Comparison of ENCODE assay signal across 8 cellular contexts in genomic region chr15:25693321-25694237, GRCh38.
DNase-seq lines count a peak whose midpoint lies in the region; ATAC-seq and TF ChIP-seq lines count a peak whose summit lies in the region.

No MANE protein-coding gene starts in this region.

- POLR2A ChIA-PET in Caco-2 (lab: Charles Lee): no interaction called here

- CTCF ChIA-PET in Caco-2 (lab: Charles Lee): interaction anchor here (1.3 to 1.4 kb wide), 2 partner anchors 16 to 185 kb away, joined by 4 to 6 read pairs; no protein-coding TSS in a partner anchor
- CTCF ChIA-PET in activated naive CD4-positive, alpha-beta T cell treated with anti-CD3 and anti-CD28 coated beads, Interleukin-2, amount 10 ng/mL, durations not matched to agents 7 days and 5 days (lab: Charles Lee): interaction anchor here (1.2 to 1.5 kb wide), 2 partner anchors 16 to 240 kb away, joined by 3 to 4 read pairs; no protein-coding TSS in a partner anchor

- H3K27ac Mint-ChIP-seq in Caco-2 (ENCODE audit: unreplicated experiment) (no peak overlapping the region), immature natural killer cell (peak overlapping the region in 2 of 6 donors; percentile 6 to 36)
- H3K27ac Mint-ChIP-seq in activated naive CD4-positive, alpha-beta T cell treated with anti-CD3 and anti-CD28 coated beads, Interleukin-2, amount 10 ng/mL, durations not matched to agents 7 days and 5 days: no peak overlapping the region
- H3K27ac Mint-ChIP-seq in stimulated activated effector memory CD8-positive, alpha-beta T cell treated with anti-CD3 and anti-CD28 coated beads, Interleukin-12 subunit alpha, Interleukin-12 subunit beta, amount 100 ng/mL, for 72 hours: no peak overlapping the region
- H3K27ac Mint-ChIP-seq in T-helper 2 cell treated with Interferon-gamma antibody and Interleukin-4, amounts not matched to agents 5 μg/mL and 100 μg/mL, for 36 hours: no peak overlapping the region

- ATAC-seq in stimulated activated effector memory CD8-positive, alpha-beta T cell treated with anti-CD3 and anti-CD28 coated beads, Interleukin-12 subunit alpha, Interleukin-12 subunit beta, amount 100 ng/mL, for 72 hours: peak; percentile 45
- ATAC-seq in esophagus mucosa: no peak

- intact Hi-C loops in Caco-2 (cut with micrococcal nuclease; ENCODE audit: unreplicated experiment): loop anchor here (5.0 kb wide), 3 partner anchors 51 to 239 kb away; no protein-coding TSS in a partner anchor

- H3K36me3 Mint-ChIP-seq in Caco-2 (ENCODE audit: insufficient read depth, unreplicated experiment): peaks cover 6% of the 10 kb centered on the region
- H3K36me3 Mint-ChIP-seq in activated naive CD4-positive, alpha-beta T cell treated with anti-CD3 and anti-CD28 coated beads, Interleukin-2, amount 10 ng/mL, durations not matched to agents 7 days and 5 days: peaks cover 33% of the 10 kb centered on the region
- peaks cover 8 to 61% (median 33%) of the 10 kb centered on the region in 3 donors for H3K36me3 Mint-ChIP-seq in immature natural killer cell
- H3K36me3 Mint-ChIP-seq in stimulated activated effector memory CD8-positive, alpha-beta T cell treated with anti-CD3 and anti-CD28 coated beads, Interleukin-12 subunit alpha, Interleukin-12 subunit beta, amount 100 ng/mL, for 72 hours: peaks cover 34% of the 10 kb centered on the region
- peaks cover 49% of the 10 kb centered on the region for H3K36me3 Mint-ChIP-seq in T-helper 2 cell treated with Interferon-gamma antibody and Interleukin-4, amounts not matched to agents 5 μg/mL and 100 μg/mL, for 36 hours (ENCODE audit: low read depth)

- H3K9me3 Mint-ChIP-seq in Caco-2 (ENCODE audit: unreplicated experiment) (no peaks in the 10 kb centered on the region), immature natural killer cell (no peaks in the 10 kb centered on the region)
- no peaks in the 10 kb centered on the region for H3K9me3 Mint-ChIP-seq in activated naive CD4-positive, alpha-beta T cell treated with anti-CD3 and anti-CD28 coated beads, Interleukin-2, amount 10 ng/mL, durations not matched to agents 7 days and 5 days
- no peaks in the 10 kb centered on the region for H3K9me3 Mint-ChIP-seq in stimulated activated effector memory CD8-positive, alpha-beta T cell treated with anti-CD3 and anti-CD28 coated beads, Interleukin-12 subunit alpha, Interleukin-12 subunit beta, amount 100 ng/mL, for 72 hours
- no peaks in the 10 kb centered on the region for H3K9me3 Mint-ChIP-seq in T-helper 2 cell treated with Interferon-gamma antibody and Interleukin-4, amounts not matched to agents 5 μg/mL and 100 μg/mL, for 36 hours

- H3K36me3 ChIP-seq in Caco-2 (ENCODE audit: control insufficient read depth, insufficient read depth, low read length) (no peaks in the 10 kb centered on the region), MG63 (no peaks in the 10 kb centered on the region)

- H3K9me3 ChIP-seq in Caco-2: no peaks in the 10 kb centered on the region
- no peaks in the 10 kb centered on the region for H3K9me3 ChIP-seq in MG63

- H3K4me1 Mint-ChIP-seq in Caco-2 (ENCODE audit: low read depth, unreplicated experiment) (peaks cover 6% of the 10 kb centered on the region), immature natural killer cell (no peaks in the 10 kb centered on the region)
- H3K4me1 Mint-ChIP-seq in activated naive CD4-positive, alpha-beta T cell treated with anti-CD3 and anti-CD28 coated beads, Interleukin-2, amount 10 ng/mL, durations not matched to agents 7 days and 5 days: no peaks in the 10 kb centered on the region
- no peaks in the 10 kb centered on the region for H3K4me1 Mint-ChIP-seq in stimulated activated effector memory CD8-positive, alpha-beta T cell treated with anti-CD3 and anti-CD28 coated beads, Interleukin-12 subunit alpha, Interleukin-12 subunit beta, amount 100 ng/mL, for 72 hours
- H3K4me1 Mint-ChIP-seq in T-helper 2 cell treated with Interferon-gamma antibody and Interleukin-4, amounts not matched to agents 5 μg/mL and 100 μg/mL, for 36 hours (ENCODE audit: low read depth): no peaks in the 10 kb centered on the region

- H3K4me3 Mint-ChIP-seq in Caco-2 (ENCODE audit: unreplicated experiment) (no peak overlapping the region), immature natural killer cell (no peak overlapping the region)
- no peak overlapping the region for H3K4me3 Mint-ChIP-seq in activated naive CD4-positive, alpha-beta T cell treated with anti-CD3 and anti-CD28 coated beads, Interleukin-2, amount 10 ng/mL, durations not matched to agents 7 days and 5 days
- H3K4me3 Mint-ChIP-seq in stimulated activated effector memory CD8-positive, alpha-beta T cell treated with anti-CD3 and anti-CD28 coated beads, Interleukin-12 subunit alpha, Interleukin-12 subunit beta, amount 100 ng/mL, for 72 hours: no peak overlapping the region
- no peak overlapping the region for H3K4me3 Mint-ChIP-seq in T-helper 2 cell treated with Interferon-gamma antibody and Interleukin-4, amounts not matched to agents 5 μg/mL and 100 μg/mL, for 36 hours

- no peaks in the 10 kb centered on the region for H3K4me1 ChIP-seq in Caco-2

- H3K27me3 Mint-ChIP-seq in Caco-2 (ENCODE audit: insufficient read depth, unreplicated experiment): peaks cover 4% of the 10 kb centered on the region
- H3K27me3 Mint-ChIP-seq in activated naive CD4-positive, alpha-beta T cell treated with anti-CD3 and anti-CD28 coated beads, Interleukin-2, amount 10 ng/mL, durations not matched to agents 7 days and 5 days: no peaks in the 10 kb centered on the region
- peaks cover 0 to 3% (median 0%) of the 10 kb centered on the region in 3 donors for H3K27me3 Mint-ChIP-seq in immature natural killer cell (ENCODE audit: low read depth in 3 of 3)
- no peaks in the 10 kb centered on the region for H3K27me3 Mint-ChIP-seq in T-helper 2 cell treated with Interferon-gamma antibody and Interleukin-4, amounts not matched to agents 5 μg/mL and 100 μg/mL, for 36 hours (ENCODE audit: low read depth)

- no TSS peak for BruUV-seq in Caco-2 (replicated peaks; lab: Mats Ljungman, UMichigan)

- H3K27me3 ChIP-seq in Caco-2 (replicated peaks; ENCODE audit: control insufficient read depth, insufficient read depth, low read length): no peaks in the 10 kb centered on the region
- no peaks in the 10 kb centered on the region for H3K27me3 ChIP-seq in MG63

- peak; percentile 31 to 42 for TF ChIP-seq CTCF in Caco-2 (IDR thresholded peaks at IDR 0.05; ENCODE audit: insufficient read depth in 1 of 2, low read depth in 1 of 2, low read length in 1 of 2, severe bottlenecking in 1 of 2, unreplicated experiment in 1 of 2)

- DNase-seq in Caco-2 (peak; percentile 37 to 42), MG63 (peak; percentile 14), immature natural killer cell (peak; percentile 15 to 31 (median 26)), NCI-H2171 treated with DMSO at 0.1 percent for 48 hours (lab: John Stamatoyannopoulos, UW) (no peak)
- DNase-seq in activated naive CD4-positive, alpha-beta T cell treated with anti-CD3 and anti-CD28 coated beads, Interleukin-2, amount 10 ng/mL, durations not matched to agents 7 days and 5 days: peak; percentile 65
- DNase-seq in stimulated activated effector memory CD8-positive, alpha-beta T cell treated with anti-CD3 and anti-CD28 coated beads, Interleukin-12 subunit alpha, Interleukin-12 subunit beta, amount 100 ng/mL, for 72 hours (ENCODE audit: low spot score in 2 of 2): peak in 1 of 2 donors; percentile 52
- DNase-seq in T-helper 2 cell treated with Interferon-gamma antibody and Interleukin-4, amounts not matched to agents 5 μg/mL and 100 μg/mL, for 36 hours (ENCODE audit: low spot score): no peak

- H3K4me3 ChIP-seq in Caco-2 (ENCODE audit: low read depth, low read length): no peak overlapping the region
- no peak overlapping the region for H3K4me3 ChIP-seq in MG63

Comparison
In these comparisons a context has a peak if more than half of its experiments do, and no peak if none do; other contexts are left out.
1. DNase-seq: peak in Caco-2 (2 of 2), MG63 (single experiment), activated naive CD4-positive, alpha-beta T cell treated with anti-CD3 and anti-CD28 coated beads, Interleukin-2, amount 10 ng/mL, durations not matched to agents 7 days and 5 days (single experiment) and immature natural killer cell (3 of 3); none in T-helper 2 cell treated with Interferon-gamma antibody and Interleukin-4, amounts not matched to agents 5 μg/mL and 100 μg/mL, for 36 hours (single experiment) and NCI-H2171 treated with DMSO at 0.1 percent for 48 hours (single experiment).